ENCODE assay signal across 2 cellular contexts in the genomic region with DNA sequence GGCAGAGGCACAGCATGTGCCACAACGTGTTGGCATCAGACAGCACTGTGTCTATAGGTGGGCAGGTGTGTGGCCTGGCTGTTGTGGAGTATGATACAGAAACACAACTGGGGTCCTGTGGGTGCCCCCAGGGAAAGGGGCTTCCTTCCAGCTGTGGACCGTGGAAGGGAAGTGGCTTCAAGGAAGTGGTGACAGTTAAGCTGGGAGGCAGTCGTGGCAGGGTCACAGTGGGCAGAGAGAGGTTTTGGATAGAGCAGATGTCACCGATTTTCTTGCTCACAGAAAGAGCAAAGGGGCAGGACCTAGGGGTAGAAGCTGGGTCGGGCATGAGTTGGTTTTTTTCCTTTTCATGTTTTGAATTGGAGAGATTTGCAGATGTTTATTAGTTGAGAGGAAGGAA.
TF ChIP-seq lines count a peak whose summit lies in the region.

No MANE protein-coding gene starts in this region.

TF ChIP-seq in GM12891, 5 proteins besides CTCF, POLR2A, EP300 and RAD21:
- TF ChIP-seq POU2F2 (IDR thresholded peaks at IDR 0.05; ENCODE audit: low read depth, low read length): no peak
- no peak for TF ChIP-seq POLR2AphosphoS5 (IDR thresholded peaks at IDR 0.05; ENCODE audit: low read depth, low read length)
- TF ChIP-seq TAF1 (IDR thresholded peaks at IDR 0.05; ENCODE audit: low read depth, low read length): no peak
- 0 out of 2 replicates have a peak, but pooled peaks have one; percentile 1 for TF ChIP-seq SPI1 (IDR thresholded peaks at IDR 0.05; ENCODE audit: low read depth, low read length)
- no peak for TF ChIP-seq PAX5 (IDR thresholded peaks at IDR 0.05; ENCODE audit: insufficient read depth, low read length, severe bottlenecking)

TF ChIP-seq in HepG2, 621 proteins besides CTCF, POLR2A, EP300 and RAD21:
- TF ChIP-seq HHEX (CRISPR knock-in tag; IDR thresholded peaks at IDR 0.05) (no peak), DNMT3B (CRISPR knock-in tag; conservative IDR thresholded peaks at IDR 0.05) (no peak), ZBTB3 (CRISPR knock-in tag; IDR thresholded peaks at IDR 0.05; ENCODE audit: borderline replicate concordance, low read depth) (no peak), ZNF264 (CRISPR knock-in tag; IDR thresholded peaks at IDR 0.05) (no peak), ZNF839 (CRISPR knock-in tag; IDR thresholded peaks at IDR 0.05; ENCODE audit: borderline replicate concordance) (no peak), POGZ (CRISPR knock-in tag; IDR thresholded peaks at IDR 0.05) (no peak), RELA (CRISPR knock-in tag; IDR thresholded peaks at IDR 0.05) (no peak), AGO1 (IDR thresholded peaks at IDR 0.05; ENCODE audit: low read depth, low read length, poor library complexity, severe bottlenecking) (no peak), GATAD2A (CRISPR knock-in tag; IDR thresholded peaks at IDR 0.05) (no peak), HMG20A (CRISPR knock-in tag; IDR thresholded peaks at IDR 0.05; ENCODE audit: borderline replicate concordance) (no peak), TARDBP (CRISPR knock-in tag; IDR thresholded peaks at IDR 0.05) (no peak), ZNF598 (CRISPR knock-in tag; IDR thresholded peaks at IDR 0.05; ENCODE audit: borderline replicate concordance) (no peak), TAF1 (CRISPR knock-in tag; IDR thresholded peaks at IDR 0.05) (no peak)
- TF ChIP-seq, protein P1, sequence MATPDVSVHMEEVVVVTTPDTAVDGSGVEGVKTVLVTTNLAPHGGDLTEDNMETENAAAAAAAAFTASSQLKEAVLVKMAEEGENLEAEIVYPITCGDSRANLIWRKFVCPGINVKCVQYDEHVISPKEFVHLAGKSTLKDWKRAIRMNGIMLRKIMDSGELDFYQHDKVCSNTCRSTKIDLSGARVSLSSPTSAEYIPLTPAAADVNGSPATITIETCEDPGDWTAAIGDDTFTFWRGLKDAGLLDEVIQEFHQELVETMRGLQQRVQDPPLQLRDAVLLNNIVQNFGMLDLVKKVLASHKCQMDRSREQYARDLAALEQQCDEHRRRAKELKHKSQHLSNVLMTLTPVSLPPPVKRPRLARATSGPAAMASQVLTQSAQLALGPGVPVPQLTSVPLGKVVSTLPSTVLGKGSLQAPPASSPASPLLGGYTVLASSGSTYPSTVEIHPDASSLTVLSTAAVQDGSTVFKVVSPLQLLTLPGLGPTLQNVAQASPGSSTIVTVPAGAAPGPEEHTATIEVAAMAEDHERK (CRISPR knock-in tag; IDR thresholded peaks at IDR 0.05; ENCODE audit: low read depth): no peak
- TF ChIP-seq, protein P2, sequence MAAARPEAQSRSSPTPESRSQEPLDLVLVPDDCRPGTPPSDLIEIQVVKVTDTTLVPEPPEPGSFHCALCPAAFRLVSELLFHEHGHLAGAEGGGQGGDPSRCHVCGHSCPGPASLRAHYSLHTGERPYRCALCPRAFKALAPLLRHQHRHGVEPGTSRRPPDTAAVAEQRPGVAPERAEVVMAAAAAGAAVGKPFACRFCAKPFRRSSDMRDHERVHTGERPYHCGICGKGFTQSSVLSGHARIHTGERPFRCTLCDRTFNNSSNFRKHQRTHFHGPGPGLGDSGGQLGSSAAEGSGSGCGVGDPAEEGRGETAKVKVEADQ (CRISPR knock-in tag; IDR thresholded peaks at IDR 0.05; ENCODE audit: borderline replicate concordance): no peak
